2 cellular contexts compared by ENCODE assay signal in genomic region chr10:96225119-96225518, GRCh38.
A peak's percentile ranks its signal among the peaks of the same experiment; 100 is the strongest.
TF ChIP-seq lines count a peak whose summit lies in the region.

No MANE protein-coding gene starts in this region.

TF ChIP-seq in GM12891, 5 proteins besides CTCF, POLR2A, EP300 and RAD21:
- TF ChIP-seq PAX5 (IDR thresholded peaks at IDR 0.05; ENCODE audit: insufficient read depth, low read length, severe bottlenecking) (no peak), POU2F2 (IDR thresholded peaks at IDR 0.05; ENCODE audit: low read depth, low read length) (no peak), TAF1 (IDR thresholded peaks at IDR 0.05; ENCODE audit: low read depth, low read length) (no peak), SPI1 (IDR thresholded peaks at IDR 0.05; ENCODE audit: low read depth, low read length) (no peak)

TF ChIP-seq in H1, 55 proteins besides CTCF, POLR2A, EP300 and RAD21:
- TF ChIP-seq ZNF274 (IDR thresholded peaks at IDR 0.05; ENCODE audit: borderline replicate concordance, extremely low read depth, low read length) (no peak), CEBPB (IDR thresholded peaks at IDR 0.05; ENCODE audit: low read depth, low read length) (peak; percentile 26; the same call in 1 of the 2 replicates)
